8 cellular contexts compared by ENCODE assay signal in the genomic region with DNA sequence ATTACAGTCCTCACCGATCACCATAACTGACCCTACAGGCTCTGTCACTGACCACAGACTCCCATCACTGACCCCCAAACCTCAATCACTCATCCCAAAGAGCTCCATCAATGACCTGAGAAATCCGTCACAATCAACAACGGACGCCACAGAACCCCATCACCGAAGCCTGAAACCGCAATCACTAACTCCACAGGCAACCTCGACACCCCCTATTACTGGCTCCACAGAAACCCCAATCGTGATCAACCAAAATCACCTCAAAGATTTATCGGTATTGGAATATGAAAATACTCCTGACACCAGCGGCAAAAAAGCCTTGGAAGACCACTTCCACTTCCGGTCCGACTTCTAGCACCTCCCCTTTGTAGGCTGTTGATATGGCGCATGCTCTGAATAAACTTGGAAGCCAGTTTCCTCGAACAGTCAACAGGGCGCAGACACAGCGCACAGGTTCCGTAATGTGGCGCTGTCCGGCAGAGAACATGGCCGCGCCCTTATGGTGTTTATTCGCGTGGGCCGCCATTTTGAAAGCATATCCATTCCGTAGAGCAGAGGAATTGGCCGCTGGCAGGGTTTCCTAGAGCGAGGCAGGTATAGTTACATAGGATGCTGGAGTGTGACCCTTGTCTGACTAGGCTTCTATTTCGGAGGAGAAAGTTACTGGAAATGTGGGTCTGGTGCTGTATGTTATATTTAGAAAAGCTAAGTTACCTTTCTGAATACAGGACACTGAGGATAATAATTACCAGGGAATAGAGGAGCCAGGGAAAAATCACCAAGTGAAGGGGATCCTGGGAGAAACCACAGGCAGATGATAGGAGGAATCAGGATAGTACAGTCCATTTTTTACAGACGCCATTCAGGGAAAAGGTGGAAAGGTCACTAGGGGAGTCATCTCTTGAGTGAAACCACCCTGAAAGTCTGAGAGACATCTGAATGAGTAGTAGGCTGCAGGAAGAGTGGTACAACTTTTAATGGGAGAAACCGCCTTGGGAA. TPM values are rescaled to one million over a fixed set of nuclear protein-coding genes. Genes with fewer than 3 reads are reported as not detected.
DNase-seq lines count a peak whose midpoint lies in the region; ATAC-seq and TF ChIP-seq lines count a peak whose summit lies in the region.

A gene (minus strand): TSS at position 328 of the 999 bp plus-strand sequence. CDS start 2,785 bp downstream, outside the sequence.

- TF ChIP-seq CTCF in BJ (IDR thresholded peaks at IDR 0.05; ENCODE audit: insufficient read depth, low read depth, low read length) (peak; percentile 43), left lung (IDR thresholded peaks at IDR 0.05) (no peak)

- H3K27ac ChIP-seq in left lung = peak within 1 kb of the TSS; percentile 63 to 68

- peaks cover 5 to 11% of the 10 kb centered on the region in 2 donors for H3K4me1 ChIP-seq in left lung

- ATAC-seq in GM19324 (IDR thresholded peaks at IDR 0.05; ENCODE audit: low FRiP score, unreplicated experiment) (peak; percentile 96), HG03460 (IDR thresholded peaks at IDR 0.05; ENCODE audit: unreplicated experiment) (peak; percentile 92), left lung (peak; percentile 100)

- POLR2A ChIA-PET in BJ (lab: Charles Lee) = no interaction called here

- CTCF ChIA-PET in BJ (lab: Yijun Ruan, JAX) = no interaction called here

- H3K4me3 ChIP-seq in BJ (ENCODE audit: low read depth, low read length) (peak within 1 kb of the TSS; percentile 79), left lung (peak within 1 kb of the TSS; percentile 57 to 66)

- DNase-seq in BJ (ENCODE audit: low read depth) = peak; percentile 88
- DNase-seq in NCI-H524 treated with DMSO at 0.1 percent for 48 hours (lab: John Stamatoyannopoulos, UW) = peak; percentile 99
- peak; percentile 87 to 88 for DNase-seq in activated CD4-positive, alpha-beta T cell treated with anti-CD3 and anti-CD28 coated beads, Interleukin-2, amount 50 U/mL, for 4 hours
- peak; percentile 96 to 98 for DNase-seq in dermis microvascular lymphatic vessel endothelial cell (ENCODE audit: low read depth in 2 of 2)
- peak; percentile 92 to 94 for DNase-seq in left lung
- DNase-seq in stimulated activated CD4-positive, alpha-beta T cell treated with anti-CD3 and anti-CD28 coated beads, Interleukin-2, amount 100 ng/mL, for 24 hours = peak; percentile 81 to 89

- peaks cover 3% of the 10 kb centered on the region for H3K36me3 ChIP-seq in BJ (ENCODE audit: control insufficient read depth, insufficient read depth, low read length)
- peaks cover 0 to 22% of the 10 kb centered on the region in 2 donors for H3K36me3 ChIP-seq in left lung

- H3K9me3 ChIP-seq in left lung = peaks cover 0 to 73% of the 10 kb centered on the region in 2 donors

- H3K27me3 ChIP-seq in BJ (ENCODE audit: control insufficient read depth, insufficient read depth, low read length) = no peaks in the 10 kb centered on the region
- no peaks in the 10 kb centered on the region for H3K27me3 ChIP-seq in left lung

- intact Hi-C loops in left lung (cut with DNase I) = loop anchor here in 1 of 2 donors (10.0 kb wide), 1 partner anchor 198 kb away; no protein-coding TSS in a partner anchor

RNA-seq across cellular contexts. Expression of the gene that starts here (rescaled TPM):
- polyA plus RNA-seq in BJ (2011; rRNA removed) = 8.2 and 10.4 TPM in 2 replicates
- polyA minus RNA-seq in BJ (2011; rRNA and poly(A)+ RNA removed) = 2.1 and 4.4 TPM in 2 replicates
- total RNA-seq in dermis microvascular lymphatic vessel endothelial cell (5.4 and 6.6 TPM in 2 replicates), left lung (1 to 10 TPM; 9.6 to 9.9 TPM)

Comparison
In these comparisons a context has a peak if more than half of its experiments do, and no peak if none do; other contexts are left out.
1. Peak in every context shown above with its lines: DNase-seq, ATAC-seq, H3K4me3 ChIP-seq and H3K27ac ChIP-seq.